In the genomic region with DNA sequence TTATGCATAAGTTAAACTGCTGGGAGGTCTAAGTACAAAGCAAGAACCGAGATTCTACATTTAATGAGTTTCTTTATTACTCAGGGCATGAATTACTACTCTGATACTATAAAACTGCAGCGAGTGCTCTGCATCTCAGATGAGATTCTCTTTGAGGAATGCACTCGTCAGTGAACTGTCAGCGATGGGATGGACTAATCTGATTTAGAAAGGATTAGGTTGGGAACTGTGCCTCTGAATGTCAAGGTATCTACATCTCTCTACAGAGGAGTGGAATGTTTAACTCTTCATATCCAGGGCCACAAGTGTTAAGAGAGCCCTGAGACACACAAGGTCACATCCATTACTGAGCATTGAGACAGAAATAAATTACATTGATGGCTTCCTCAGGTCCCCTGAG, we compare ENCODE assay signal across 1 cellular context.
TF ChIP-seq lines count a peak whose summit lies in the region.

No MANE protein-coding gene starts in this region.

TF ChIP-seq in GM23338, 12 proteins besides CTCF, POLR2A, EP300 and RAD21 (continued from another document):
- TF ChIP-seq EZH2 (IDR thresholded peaks at IDR 0.05; ENCODE audit: low read depth, unreplicated experiment) (no peak), POLR2AphosphoS5 (IDR thresholded peaks at IDR 0.05; ENCODE audit: low read depth) (no peak), CREB1 (CRISPR knock-in tag; IDR thresholded peaks at IDR 0.05; ENCODE audit: low read depth) (no peak), JUNB (IDR thresholded peaks at IDR 0.05; ENCODE audit: unreplicated experiment) (no peak), STAT1 (IDR thresholded peaks at IDR 0.05; ENCODE audit: unreplicated experiment) (no peak), ZNF331 (CRISPR knock-in tag; IDR thresholded peaks at IDR 0.05; ENCODE audit: low read depth) (no peak), NANOG (IDR thresholded peaks at IDR 0.05; ENCODE audit: borderline replicate concordance) (no peak)
- TF ChIP-seq, protein P1, sequence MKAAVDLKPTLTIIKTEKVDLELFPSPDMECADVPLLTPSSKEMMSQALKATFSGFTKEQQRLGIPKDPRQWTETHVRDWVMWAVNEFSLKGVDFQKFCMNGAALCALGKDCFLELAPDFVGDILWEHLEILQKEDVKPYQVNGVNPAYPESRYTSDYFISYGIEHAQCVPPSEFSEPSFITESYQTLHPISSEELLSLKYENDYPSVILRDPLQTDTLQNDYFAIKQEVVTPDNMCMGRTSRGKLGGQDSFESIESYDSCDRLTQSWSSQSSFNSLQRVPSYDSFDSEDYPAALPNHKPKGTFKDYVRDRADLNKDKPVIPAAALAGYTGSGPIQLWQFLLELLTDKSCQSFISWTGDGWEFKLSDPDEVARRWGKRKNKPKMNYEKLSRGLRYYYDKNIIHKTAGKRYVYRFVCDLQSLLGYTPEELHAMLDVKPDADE (IDR thresholded peaks at IDR 0.05) = no peak
- TF ChIP-seq, protein P2, sequence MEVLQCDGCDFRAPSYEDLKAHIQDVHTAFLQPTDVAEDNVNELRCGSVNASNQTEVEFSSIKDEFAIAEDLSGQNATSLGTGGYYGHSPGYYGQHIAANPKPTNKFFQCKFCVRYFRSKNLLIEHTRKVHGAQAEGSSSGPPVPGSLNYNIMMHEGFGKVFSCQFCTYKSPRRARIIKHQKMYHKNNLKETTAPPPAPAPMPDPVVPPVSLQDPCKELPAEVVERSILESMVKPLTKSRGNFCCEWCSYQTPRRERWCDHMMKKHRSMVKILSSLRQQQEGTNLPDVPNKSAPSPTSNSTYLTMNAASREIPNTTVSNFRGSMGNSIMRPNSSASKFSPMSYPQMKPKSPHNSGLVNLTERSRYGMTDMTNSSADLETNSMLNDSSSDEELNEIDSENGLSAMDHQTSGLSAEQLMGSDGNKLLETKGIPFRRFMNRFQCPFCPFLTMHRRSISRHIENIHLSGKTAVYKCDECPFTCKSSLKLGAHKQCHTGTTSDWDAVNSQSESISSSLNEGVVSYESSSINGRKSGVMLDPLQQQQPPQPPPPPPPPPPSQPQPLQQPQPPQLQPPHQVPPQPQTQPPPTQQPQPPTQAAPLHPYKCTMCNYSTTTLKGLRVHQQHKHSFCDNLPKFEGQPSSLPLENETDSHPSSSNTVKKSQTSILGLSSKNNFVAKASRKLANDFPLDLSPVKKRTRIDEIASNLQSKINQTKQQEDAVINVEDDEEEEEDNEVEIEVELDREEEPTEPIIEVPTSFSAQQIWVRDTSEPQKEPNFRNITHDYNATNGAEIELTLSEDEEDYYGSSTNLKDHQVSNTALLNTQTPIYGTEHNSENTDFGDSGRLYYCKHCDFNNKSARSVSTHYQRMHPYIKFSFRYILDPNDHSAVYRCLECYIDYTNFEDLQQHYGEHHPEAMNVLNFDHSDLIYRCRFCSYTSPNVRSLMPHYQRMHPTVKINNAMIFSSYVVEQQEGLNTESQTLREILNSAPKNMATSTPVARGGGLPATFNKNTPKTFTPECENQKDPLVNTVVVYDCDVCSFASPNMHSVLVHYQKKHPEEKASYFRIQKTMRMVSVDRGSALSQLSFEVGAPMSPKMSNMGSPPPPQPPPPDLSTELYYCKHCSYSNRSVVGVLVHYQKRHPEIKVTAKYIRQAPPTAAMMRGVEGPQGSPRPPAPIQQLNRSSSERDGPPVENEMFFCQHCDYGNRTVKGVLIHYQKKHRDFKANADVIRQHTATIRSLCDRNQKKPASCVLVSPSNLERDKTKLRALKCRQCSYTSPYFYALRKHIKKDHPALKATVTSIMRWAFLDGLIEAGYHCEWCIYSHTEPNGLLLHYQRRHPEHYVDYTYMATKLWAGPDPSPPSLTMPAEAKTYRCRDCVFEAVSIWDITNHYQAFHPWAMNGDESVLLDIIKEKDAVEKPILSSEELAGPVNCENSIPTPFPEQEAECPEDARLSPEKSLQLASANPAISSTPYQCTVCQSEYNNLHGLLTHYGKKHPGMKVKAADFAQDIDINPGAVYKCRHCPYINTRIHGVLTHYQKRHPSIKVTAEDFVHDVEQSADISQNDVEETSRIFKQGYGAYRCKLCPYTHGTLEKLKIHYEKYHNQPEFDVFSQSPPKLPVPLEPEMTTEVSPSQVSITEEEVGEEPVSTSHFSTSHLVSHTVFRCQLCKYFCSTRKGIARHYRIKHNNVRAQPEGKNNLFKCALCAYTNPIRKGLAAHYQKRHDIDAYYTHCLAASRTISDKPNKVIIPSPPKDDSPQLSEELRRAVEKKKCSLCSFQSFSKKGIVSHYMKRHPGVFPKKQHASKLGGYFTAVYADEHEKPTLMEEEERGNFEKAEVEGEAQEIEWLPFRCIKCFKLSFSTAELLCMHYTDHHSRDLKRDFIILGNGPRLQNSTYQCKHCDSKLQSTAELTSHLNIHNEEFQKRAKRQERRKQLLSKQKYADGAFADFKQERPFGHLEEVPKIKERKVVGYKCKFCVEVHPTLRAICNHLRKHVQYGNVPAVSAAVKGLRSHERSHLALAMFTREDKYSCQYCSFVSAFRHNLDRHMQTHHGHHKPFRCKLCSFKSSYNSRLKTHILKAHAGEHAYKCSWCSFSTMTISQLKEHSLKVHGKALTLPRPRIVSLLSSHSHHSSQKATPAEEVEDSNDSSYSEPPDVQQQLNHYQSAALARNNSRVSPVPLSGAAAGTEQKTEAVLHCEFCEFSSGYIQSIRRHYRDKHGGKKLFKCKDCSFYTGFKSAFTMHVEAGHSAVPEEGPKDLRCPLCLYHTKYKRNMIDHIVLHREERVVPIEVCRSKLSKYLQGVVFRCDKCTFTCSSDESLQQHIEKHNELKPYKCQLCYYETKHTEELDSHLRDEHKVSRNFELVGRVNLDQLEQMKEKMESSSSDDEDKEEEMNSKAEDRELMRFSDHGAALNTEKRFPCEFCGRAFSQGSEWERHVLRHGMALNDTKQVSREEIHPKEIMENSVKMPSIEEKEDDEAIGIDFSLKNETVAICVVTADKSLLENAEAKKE (CRISPR knock-in tag; IDR thresholded peaks at IDR 0.05) = no peak
